2 cellular contexts compared by ENCODE assay signal in the genomic region with DNA sequence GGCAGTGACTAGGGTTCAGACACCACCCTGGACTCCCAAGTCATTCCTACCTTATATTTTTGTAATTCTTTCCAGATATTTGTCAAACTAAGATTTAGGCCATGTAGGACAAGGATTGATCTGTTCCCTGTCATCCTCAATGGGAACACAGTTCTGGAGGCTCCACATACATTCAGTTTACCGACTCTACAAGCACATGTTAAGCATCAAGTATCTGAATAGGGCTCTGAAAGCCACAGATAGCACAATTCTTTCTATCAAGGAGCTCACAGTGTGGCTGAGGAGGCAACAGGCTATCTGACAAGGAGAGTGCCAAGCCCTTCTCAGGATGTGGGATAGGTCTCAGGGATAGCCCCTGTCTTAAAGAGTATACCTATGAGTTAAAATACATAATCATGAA.
TF ChIP-seq lines count a peak whose summit lies in the region.

No MANE protein-coding gene starts in this region.

TF ChIP-seq in IMR-90, 13 proteins besides CTCF, POLR2A, EP300 and RAD21:
- TF ChIP-seq CHD1 (IDR thresholded peaks at IDR 0.05; ENCODE audit: low read depth, low read length) (no peak), FOS (IDR thresholded peaks at IDR 0.05; ENCODE audit: low read depth, low read length) (no peak), NFE2L2 (IDR thresholded peaks at IDR 0.05; ENCODE audit: low read depth, low read length) (no peak), CEBPB (IDR thresholded peaks at IDR 0.05; ENCODE audit: low read depth, low read length) (no peak), USF2 (IDR thresholded peaks at IDR 0.05; ENCODE audit: low read depth, low read length) (no peak), ELK1 (IDR thresholded peaks at IDR 0.05; ENCODE audit: borderline replicate concordance, low read depth, low read length) (no peak), MXI1 (IDR thresholded peaks at IDR 0.05; ENCODE audit: borderline replicate concordance, low read depth, low read length) (no peak), MAZ (IDR thresholded peaks at IDR 0.05; ENCODE audit: borderline replicate concordance, low read depth, low read length) (no peak), MAFK (IDR thresholded peaks at IDR 0.05; ENCODE audit: low read depth, low read length) (no peak), BHLHE40 (IDR thresholded peaks at IDR 0.05; ENCODE audit: low read depth, low read length) (no peak), RFX5 (IDR thresholded peaks at IDR 0.05; ENCODE audit: low read depth, low read length) (no peak)

TF ChIP-seq in GM23338, 12 proteins besides CTCF, POLR2A, EP300 and RAD21:
- TF ChIP-seq POLR2AphosphoS5 (IDR thresholded peaks at IDR 0.05; ENCODE audit: low read depth) (no peak), JUNB (IDR thresholded peaks at IDR 0.05; ENCODE audit: unreplicated experiment) (no peak), REST (IDR thresholded peaks at IDR 0.05; ENCODE audit: unreplicated experiment) (no peak), EZH2phosphoT487 (IDR thresholded peaks at IDR 0.05; ENCODE audit: unreplicated experiment) (no peak), EZH2 (IDR thresholded peaks at IDR 0.05; ENCODE audit: low read depth, unreplicated experiment) (no peak), NANOG (IDR thresholded peaks at IDR 0.05; ENCODE audit: borderline replicate concordance) (no peak)
- TF ChIP-seq, protein P1, sequence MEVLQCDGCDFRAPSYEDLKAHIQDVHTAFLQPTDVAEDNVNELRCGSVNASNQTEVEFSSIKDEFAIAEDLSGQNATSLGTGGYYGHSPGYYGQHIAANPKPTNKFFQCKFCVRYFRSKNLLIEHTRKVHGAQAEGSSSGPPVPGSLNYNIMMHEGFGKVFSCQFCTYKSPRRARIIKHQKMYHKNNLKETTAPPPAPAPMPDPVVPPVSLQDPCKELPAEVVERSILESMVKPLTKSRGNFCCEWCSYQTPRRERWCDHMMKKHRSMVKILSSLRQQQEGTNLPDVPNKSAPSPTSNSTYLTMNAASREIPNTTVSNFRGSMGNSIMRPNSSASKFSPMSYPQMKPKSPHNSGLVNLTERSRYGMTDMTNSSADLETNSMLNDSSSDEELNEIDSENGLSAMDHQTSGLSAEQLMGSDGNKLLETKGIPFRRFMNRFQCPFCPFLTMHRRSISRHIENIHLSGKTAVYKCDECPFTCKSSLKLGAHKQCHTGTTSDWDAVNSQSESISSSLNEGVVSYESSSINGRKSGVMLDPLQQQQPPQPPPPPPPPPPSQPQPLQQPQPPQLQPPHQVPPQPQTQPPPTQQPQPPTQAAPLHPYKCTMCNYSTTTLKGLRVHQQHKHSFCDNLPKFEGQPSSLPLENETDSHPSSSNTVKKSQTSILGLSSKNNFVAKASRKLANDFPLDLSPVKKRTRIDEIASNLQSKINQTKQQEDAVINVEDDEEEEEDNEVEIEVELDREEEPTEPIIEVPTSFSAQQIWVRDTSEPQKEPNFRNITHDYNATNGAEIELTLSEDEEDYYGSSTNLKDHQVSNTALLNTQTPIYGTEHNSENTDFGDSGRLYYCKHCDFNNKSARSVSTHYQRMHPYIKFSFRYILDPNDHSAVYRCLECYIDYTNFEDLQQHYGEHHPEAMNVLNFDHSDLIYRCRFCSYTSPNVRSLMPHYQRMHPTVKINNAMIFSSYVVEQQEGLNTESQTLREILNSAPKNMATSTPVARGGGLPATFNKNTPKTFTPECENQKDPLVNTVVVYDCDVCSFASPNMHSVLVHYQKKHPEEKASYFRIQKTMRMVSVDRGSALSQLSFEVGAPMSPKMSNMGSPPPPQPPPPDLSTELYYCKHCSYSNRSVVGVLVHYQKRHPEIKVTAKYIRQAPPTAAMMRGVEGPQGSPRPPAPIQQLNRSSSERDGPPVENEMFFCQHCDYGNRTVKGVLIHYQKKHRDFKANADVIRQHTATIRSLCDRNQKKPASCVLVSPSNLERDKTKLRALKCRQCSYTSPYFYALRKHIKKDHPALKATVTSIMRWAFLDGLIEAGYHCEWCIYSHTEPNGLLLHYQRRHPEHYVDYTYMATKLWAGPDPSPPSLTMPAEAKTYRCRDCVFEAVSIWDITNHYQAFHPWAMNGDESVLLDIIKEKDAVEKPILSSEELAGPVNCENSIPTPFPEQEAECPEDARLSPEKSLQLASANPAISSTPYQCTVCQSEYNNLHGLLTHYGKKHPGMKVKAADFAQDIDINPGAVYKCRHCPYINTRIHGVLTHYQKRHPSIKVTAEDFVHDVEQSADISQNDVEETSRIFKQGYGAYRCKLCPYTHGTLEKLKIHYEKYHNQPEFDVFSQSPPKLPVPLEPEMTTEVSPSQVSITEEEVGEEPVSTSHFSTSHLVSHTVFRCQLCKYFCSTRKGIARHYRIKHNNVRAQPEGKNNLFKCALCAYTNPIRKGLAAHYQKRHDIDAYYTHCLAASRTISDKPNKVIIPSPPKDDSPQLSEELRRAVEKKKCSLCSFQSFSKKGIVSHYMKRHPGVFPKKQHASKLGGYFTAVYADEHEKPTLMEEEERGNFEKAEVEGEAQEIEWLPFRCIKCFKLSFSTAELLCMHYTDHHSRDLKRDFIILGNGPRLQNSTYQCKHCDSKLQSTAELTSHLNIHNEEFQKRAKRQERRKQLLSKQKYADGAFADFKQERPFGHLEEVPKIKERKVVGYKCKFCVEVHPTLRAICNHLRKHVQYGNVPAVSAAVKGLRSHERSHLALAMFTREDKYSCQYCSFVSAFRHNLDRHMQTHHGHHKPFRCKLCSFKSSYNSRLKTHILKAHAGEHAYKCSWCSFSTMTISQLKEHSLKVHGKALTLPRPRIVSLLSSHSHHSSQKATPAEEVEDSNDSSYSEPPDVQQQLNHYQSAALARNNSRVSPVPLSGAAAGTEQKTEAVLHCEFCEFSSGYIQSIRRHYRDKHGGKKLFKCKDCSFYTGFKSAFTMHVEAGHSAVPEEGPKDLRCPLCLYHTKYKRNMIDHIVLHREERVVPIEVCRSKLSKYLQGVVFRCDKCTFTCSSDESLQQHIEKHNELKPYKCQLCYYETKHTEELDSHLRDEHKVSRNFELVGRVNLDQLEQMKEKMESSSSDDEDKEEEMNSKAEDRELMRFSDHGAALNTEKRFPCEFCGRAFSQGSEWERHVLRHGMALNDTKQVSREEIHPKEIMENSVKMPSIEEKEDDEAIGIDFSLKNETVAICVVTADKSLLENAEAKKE (CRISPR knock-in tag; IDR thresholded peaks at IDR 0.05), result no peak
